10 cellular contexts compared by ENCODE assay signal in the genomic region with DNA sequence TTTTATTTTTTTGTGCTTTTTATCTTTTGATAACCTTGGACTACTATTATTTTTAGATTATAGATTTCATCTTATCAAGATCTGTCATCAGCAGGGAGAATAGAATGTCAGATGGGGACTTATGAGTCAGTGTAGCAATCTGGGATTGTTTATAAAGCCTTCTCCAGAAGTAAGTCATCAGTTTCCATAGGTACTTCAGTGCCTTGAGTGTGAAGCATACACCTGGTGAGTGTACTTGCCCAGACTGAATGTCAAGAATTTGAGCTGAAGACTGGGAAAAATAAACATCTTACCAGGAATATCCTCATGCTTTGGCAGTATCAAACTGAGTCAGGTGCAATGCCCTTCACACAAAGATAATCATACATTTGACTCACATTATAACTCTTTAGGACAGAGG. TPM values are rescaled to one million over a fixed set of nuclear protein-coding genes. Genes with fewer than 3 reads are reported as not detected.
DNase-seq lines count a peak whose midpoint lies in the region; ATAC-seq, FAIRE-seq and TF ChIP-seq lines count a peak whose summit lies in the region.
"Had no signal": no experiment of that assay in that cellular context is flagged by ENCODE, and none has a peak within 500 bp of the region (broad histone marks: within the 10 kb centered on the region; RNA-seq: fewer than 3 reads in every experiment).

No MANE protein-coding gene starts in this region.

- H4K20me1 ChIP-seq in OCI-LY1 (ENCODE audit: insufficient read depth, low read length): no peaks in the 10 kb centered on the region
- H4K20me1 ChIP-seq in endothelial cell of umbilical vein (replicated peaks; ENCODE audit: control insufficient read depth, extremely low read depth, insufficient read depth, low read length): peaks cover 2% of the 10 kb centered on the region

- peak overlapping the region; percentile 81 for H3K4me3 ChIP-seq in OCI-LY1 (ENCODE audit: low read depth, low read length, poor library complexity, severe bottlenecking)
- no peak overlapping the region for H3K4me3 ChIP-seq in endothelial cell of umbilical vein (replicated peaks in 1 of 3; ENCODE audit: insufficient read depth in 1 of 3, low read depth in 1 of 3, low read length in 3 of 3)
- H3K4me3 ChIP-seq in skeletal muscle satellite cell (ENCODE audit: low read length): no peak overlapping the region
- H3K4me3 ChIP-seq: SJSA1 had no signal

- peaks cover 53% of the 10 kb centered on the region for H3K4me1 Mint-ChIP-seq in activated CD4-positive, alpha-beta T cell treated with anti-CD3 and anti-CD28 coated beads for 36 hours

- CTCF ChIA-PET in activated CD4-positive, alpha-beta T cell treated with anti-CD3 and anti-CD28 coated beads for 36 hours (lab: Charles Lee): interaction anchor here (0.7 kb wide), 1 partner anchor 63 kb away, joined by 3 read pairs; no protein-coding TSS in a partner anchor
- CTCF ChIA-PET in endothelial cell of umbilical vein (lab: Charles Lee): interaction anchor here (1.3 to 1.4 kb wide), 2 partner anchors 15 to 144 kb away, joined by 3 to 4 read pairs; a partner anchor contains a TSS

- H3K9me2 ChIP-seq in OCI-LY1 (ENCODE audit: low read depth, low read length): no peaks in the 10 kb centered on the region

- peak; percentile 42 for ATAC-seq in activated CD4-positive, alpha-beta T cell treated with anti-CD3 and anti-CD28 coated beads for 36 hours

- peaks cover 8% of the 10 kb centered on the region for H3K36me3 Mint-ChIP-seq in activated CD4-positive, alpha-beta T cell treated with anti-CD3 and anti-CD28 coated beads for 36 hours (ENCODE audit: low read depth)

- TF ChIP-seq POLR2A in endothelial cell of umbilical vein (IDR thresholded peaks at IDR 0.05; ENCODE audit: low read depth, low read length): no peak

- H3K27me3 ChIP-seq in OCI-LY1 (ENCODE audit: insufficient read depth, low read length) (no peaks in the 10 kb centered on the region), endothelial cell of umbilical vein (ENCODE audit: control insufficient read depth in 2 of 2, insufficient read depth in 2 of 2, low read length in 2 of 2) (no peaks in the 10 kb centered on the region), skeletal muscle satellite cell (ENCODE audit: control insufficient read depth, insufficient read depth, low read length) (no peaks in the 10 kb centered on the region)
- H3K27me3 ChIP-seq: SJSA1 had no signal

- no peaks in the 10 kb centered on the region for H3K27me3 Mint-ChIP-seq in activated CD4-positive, alpha-beta T cell treated with anti-CD3 and anti-CD28 coated beads for 36 hours

- H3K4me2 ChIP-seq in OCI-LY1 (ENCODE audit: low read length) (peak overlapping the region; percentile 66), endothelial cell of umbilical vein (ENCODE audit: insufficient read depth, low read length) (peak overlapping the region; percentile 33), skeletal muscle satellite cell (ENCODE audit: low read length) (peak overlapping the region; percentile 20)

- peaks cover 63% of the 10 kb centered on the region for H3K79me2 ChIP-seq in OCI-LY1 (ENCODE audit: insufficient read depth, low read length)
- H3K79me2 ChIP-seq in endothelial cell of umbilical vein (ENCODE audit: control insufficient read depth, insufficient read depth, low read length): peaks cover 2% of the 10 kb centered on the region

- H3K4me3 Mint-ChIP-seq in activated CD4-positive, alpha-beta T cell treated with anti-CD3 and anti-CD28 coated beads for 36 hours: peak overlapping the region; percentile 80

- intact Hi-C loops in activated CD4-positive, alpha-beta T cell treated with anti-CD3 and anti-CD28 coated beads for 36 hours (cut with DNase I, micrococcal nuclease): loop anchor here in 1 of 2 experiments (5.0 kb wide), 1 partner anchor 1279 kb away; a partner anchor contains a TSS
- intact Hi-C loops in endothelial cell of umbilical vein (cut with micrococcal nuclease): loop anchor here (2.0 to 10.0 kb wide), 3 partner anchors 93 to 691 kb away; no protein-coding TSS in a partner anchor

- no peak overlapping the region for H2AFZ ChIP-seq in OCI-LY1 (ENCODE audit: low read length)
- no peak overlapping the region for H2AFZ ChIP-seq in endothelial cell of umbilical vein (ENCODE audit: low read depth, low read length)

- H3K9me3 ChIP-seq in OCI-LY1 (ENCODE audit: low read length) (no peaks in the 10 kb centered on the region), endothelial cell of umbilical vein (replicated peaks; ENCODE audit: control insufficient read depth, insufficient read depth, low read length) (no peaks in the 10 kb centered on the region), skeletal muscle satellite cell (replicated peaks; ENCODE audit: low read length) (no peaks in the 10 kb centered on the region)
- H3K9me3 ChIP-seq: SJSA1 had no signal

- H3K9ac ChIP-seq in OCI-LY1 (ENCODE audit: low read length) (peak overlapping the region; percentile 84; the same call in 1 of the 2 replicates), endothelial cell of umbilical vein (replicated peaks; ENCODE audit: extremely low read depth, insufficient read depth, low read length) (no peak overlapping the region), skeletal muscle satellite cell (ENCODE audit: low read depth, low read length) (no peak overlapping the region)

- no peak overlapping the region for H3K27ac Mint-ChIP-seq in activated CD4-positive, alpha-beta T cell treated with anti-CD3 and anti-CD28 coated beads for 36 hours

- dilution Hi-C loops in endothelial cell of umbilical vein (cut with MboI; ENCODE audit: extremely low pct_ligation_motif_present, low sequenced_read_pairs): no loop called here

- no peak for DNase-seq in activated CD4-positive, alpha-beta T cell treated with anti-CD3 and anti-CD28 coated beads for 36 hours
- no peak for DNase-seq in activated CD4-positive, alpha-beta T cell treated with anti-CD3 and anti-CD28 coated beads, Interleukin-2, amount 50 U/mL, for 1 hour
- peak; percentile 6 for DNase-seq in endothelial cell of umbilical vein (ENCODE audit: low read depth, low spot score)
- no peak for DNase-seq in SHP77 (lab: John Stamatoyannopoulos, UW)
- DNase-seq in SK-N-DZ (ENCODE audit: low spot score): no peak
- no peak for DNase-seq in GM10266 (ENCODE audit: extremely low spot score)
- DNase-seq: AML-193 had no signal

- POLR2A ChIA-PET in activated CD4-positive, alpha-beta T cell treated with anti-CD3 and anti-CD28 coated beads for 36 hours (lab: Charles Lee): no interaction called here
- POLR2A ChIA-PET in endothelial cell of umbilical vein (lab: Charles Lee): no interaction called here

- no peak for TF ChIP-seq CTCF in OCI-LY1 (IDR thresholded peaks at IDR 0.05; ENCODE audit: low read length)
- no peak for TF ChIP-seq CTCF in endothelial cell of umbilical vein (IDR thresholded peaks at IDR 0.05; ENCODE audit: extremely low read depth in 1 of 2, insufficient read depth in 1 of 2, low read depth in 1 of 2, low read length in 2 of 2)
- TF ChIP-seq CTCF in GM10266 (IDR thresholded peaks at IDR 0.05; ENCODE audit: control insufficient read depth, insufficient read depth, low read depth, missing control alignments): no peak

- H3K27ac ChIP-seq in OCI-LY1 (ENCODE audit: low read depth, low read length, poor library complexity, severe bottlenecking) (peak overlapping the region; percentile 72), endothelial cell of umbilical vein (ENCODE audit: insufficient read depth, low read depth, low read length) (no peak overlapping the region)
- H3K27ac ChIP-seq: SJSA1 had no signal

- FAIRE-seq in endothelial cell of umbilical vein (lab: Jason Lieb, UNC): no peak

- no TSS peak for BruUV-seq in endothelial cell of umbilical vein (replicated peaks; lab: Mats Ljungman, UMichigan)

- peaks cover 65% of the 10 kb centered on the region for H3K4me1 ChIP-seq in OCI-LY1 (ENCODE audit: insufficient read depth, low read length, severe bottlenecking)
- H3K4me1 ChIP-seq in endothelial cell of umbilical vein (ENCODE audit: control insufficient read depth, extremely low read depth, insufficient read depth, low read length): peaks cover 20% of the 10 kb centered on the region
- peaks cover 21% of the 10 kb centered on the region for H3K4me1 ChIP-seq in skeletal muscle satellite cell (ENCODE audit: control insufficient read depth, insufficient read depth, low read length)

- H3F3A ChIP-seq in OCI-LY1 (ENCODE audit: insufficient read depth, low read length): no peaks in the 10 kb centered on the region

- no peaks in the 10 kb centered on the region for H3K9me1 ChIP-seq in endothelial cell of umbilical vein (replicated peaks; ENCODE audit: control insufficient read depth, extremely low read depth, insufficient read depth, low read length)

- H3K36me3 ChIP-seq in OCI-LY1 (ENCODE audit: insufficient read depth, low read length) (no peaks in the 10 kb centered on the region; the same call in 1 of the 2 replicates), endothelial cell of umbilical vein (ENCODE audit: control insufficient read depth in 2 of 2, extremely low read depth in 1 of 2, insufficient read depth in 2 of 2, low read length in 2 of 2) (no peaks in the 10 kb centered on the region), skeletal muscle satellite cell (ENCODE audit: insufficient read depth, low read length) (no peaks in the 10 kb centered on the region)

- H3K9me3 Mint-ChIP-seq in activated CD4-positive, alpha-beta T cell treated with anti-CD3 and anti-CD28 coated beads for 36 hours (ENCODE audit: low read depth): no peaks in the 10 kb centered on the region

TF ChIP-seq in endothelial cell of umbilical vein, 7 proteins besides CTCF, POLR2A, EP300 and RAD21:
- TF ChIP-seq GATA2 (IDR thresholded peaks at IDR 0.05; ENCODE audit: insufficient read depth, insufficient read length, low read depth, low read length): peak; percentile 71
- TF ChIP-seq EZH2 (IDR thresholded peaks at IDR 0.05; ENCODE audit: borderline replicate concordance, low read depth, low read length, severe bottlenecking): no peak

RNA-seq across cellular contexts. Expression of a gene that starts 2.2 kb away (rescaled TPM):
- total RNA-seq in activated CD4-positive, alpha-beta T cell treated with anti-CD3 and anti-CD28 coated beads for 36 hours: 10 to 100 TPM; 11.2 to 14.3 TPM
- total RNA-seq in endothelial cell of umbilical vein: 14.0 and 16.0 TPM in 2 replicates
- polyA plus RNA-seq in endothelial cell of umbilical vein: 6.1 and 8.6 TPM in 2 replicates
- polyA plus RNA-seq in endothelial cell of umbilical vein (2011; cell fraction: cytosol; rRNA removed): 5.6 and 5.7 TPM in 2 replicates
- 17.7 and 28.5 TPM in 2 replicates for polyA plus RNA-seq in endothelial cell of umbilical vein (2011; cell fraction: nucleus; rRNA removed)
- 6.1 and 8.3 TPM in 2 replicates for polyA plus RNA-seq in endothelial cell of umbilical vein (2012)
- polyA minus RNA-seq in endothelial cell of umbilical vein: 13.6 and 15.2 TPM in 2 replicates
- polyA minus RNA-seq in endothelial cell of umbilical vein (2011; cell fraction: cytosol; rRNA and poly(A)+ RNA removed): 2.5 TPM
- polyA minus RNA-seq in endothelial cell of umbilical vein (2011; cell fraction: nucleus; rRNA and poly(A)+ RNA removed): 29.2 and 41.9 TPM in 2 replicates
- 10.4 and 11.6 TPM in 2 replicates for total RNA-seq in skeletal muscle satellite cell (2012; rRNA removed)
- polyA plus RNA-seq in SK-N-DZ (2014; cell fraction: cytosol; rRNA removed): 34.4 and 36.0 TPM in 2 replicates
- 80.4 and 100 TPM in 2 replicates for polyA plus RNA-seq in SK-N-DZ (2014; cell fraction: nucleus; rRNA removed)
